26 cellular contexts compared by ENCODE assay signal in genomic region chr7:2476298-2476697, GRCh38. TPM values are rescaled to one million over a fixed set of nuclear protein-coding genes. Genes with fewer than 3 reads are reported as not detected.
DNase-seq lines count a peak whose midpoint lies in the region; ATAC-seq, FAIRE-seq and TF ChIP-seq lines count a peak whose summit lies in the region.
"Had no signal": no experiment of that assay in that cellular context is flagged by ENCODE, and none has a peak within 500 bp of the region (broad histone marks: within the 10 kb centered on the region; RNA-seq: fewer than 3 reads in every experiment).

GRIFIN (minus strand) TSS chr7:2476398; CDS start chr7:2476383, 15 bp downstream.

- peak within 1 kb of the TSS; percentile 67 for H3K27ac Mint-ChIP-seq in activated CD8-positive, alpha-beta T cell treated with anti-CD3 and anti-CD28 coated beads, Interleukin-2, amount 10 ng/mL, durations not matched to agents 7 days and 5 days
- no peak within 1 kb of the TSS for H3K27ac Mint-ChIP-seq in activated CD8-positive, alpha-beta T cell treated with anti-CD3 and anti-CD28 coated beads for 36 hours
- H3K27ac Mint-ChIP-seq: CD8-positive, alpha-beta memory T cell; GM23338 had no signal

- ATAC-seq in activated CD8-positive, alpha-beta T cell treated with anti-CD3 and anti-CD28 coated beads, Interleukin-2, amount 10 ng/mL, durations not matched to agents 7 days and 5 days = no peak
- ATAC-seq in activated CD8-positive, alpha-beta T cell treated with anti-CD3 and anti-CD28 coated beads for 36 hours = no peak
- ATAC-seq: Right ventricle myocardium inferior had no signal

- peaks cover 21% of the 10 kb centered on the region for H3K4me1 Mint-ChIP-seq in activated CD8-positive, alpha-beta T cell treated with anti-CD3 and anti-CD28 coated beads, Interleukin-2, amount 10 ng/mL, durations not matched to agents 7 days and 5 days (ENCODE audit: low read depth)
- no peaks in the 10 kb centered on the region for H3K4me1 Mint-ChIP-seq in activated CD8-positive, alpha-beta T cell treated with anti-CD3 and anti-CD28 coated beads for 36 hours (ENCODE audit: low read depth)

- H3K36me3 ChIP-seq in osteoblast (ENCODE audit: insufficient read depth, low read length) = no peaks in the 10 kb centered on the region
- H3K36me3 ChIP-seq: MG63, SJSA1 had no signal

- peaks cover 3% of the 10 kb centered on the region for H3K27me3 Mint-ChIP-seq in activated CD8-positive, alpha-beta T cell treated with anti-CD3 and anti-CD28 coated beads, Interleukin-2, amount 10 ng/mL, durations not matched to agents 7 days and 5 days (ENCODE audit: low read depth)
- H3K27me3 Mint-ChIP-seq in activated CD8-positive, alpha-beta T cell treated with anti-CD3 and anti-CD28 coated beads for 36 hours = no peaks in the 10 kb centered on the region

- no peak for DNase-seq in activated CD8-positive, alpha-beta T cell treated with anti-CD3 and anti-CD28 coated beads, Interleukin-2, amount 10 ng/mL, durations not matched to agents 7 days and 5 days
- DNase-seq in activated CD8-positive, alpha-beta T cell treated with anti-CD3 and anti-CD28 coated beads for 36 hours = no peak
- DNase-seq in NB4 (ENCODE audit: low read depth) = peak; percentile 11
- DNase-seq in iPS-NIHi11 (ENCODE audit: low spot score) = peak; percentile 14
- peak; percentile 51 for DNase-seq in osteoblast (ENCODE audit: insufficient read length, low spot score, missing footprints)
- DNase-seq in GM20000 (ENCODE audit: low spot score) = no peak
- DNase-seq in urothelium cell line (ENCODE audit: low spot score) = no peak
- DNase-seq in NCI-H2081 treated with DMSO at 0.1 percent for 48 hours (lab: John Stamatoyannopoulos, UW) = no peak
- DNase-seq: ACHN, Kasumi-1, MG63, NCI-H1092, NCI-H1436 treated with DMSO at 0.1 percent for 48 hours, NCI-H1930, NCI-H345, NCI-H526, OCI-M1 had no signal

- no peak within 1 kb of the TSS for H2AFZ ChIP-seq in osteoblast (ENCODE audit: low read length)
- H2AFZ ChIP-seq: GM23338 had no signal

- CTCF ChIA-PET in activated CD8-positive, alpha-beta T cell treated with anti-CD3 and anti-CD28 coated beads, Interleukin-2, amount 10 ng/mL, durations not matched to agents 7 days and 5 days (lab: Charles Lee) = no interaction called here
- CTCF ChIA-PET in activated CD8-positive, alpha-beta T cell treated with anti-CD3 and anti-CD28 coated beads for 36 hours (lab: Charles Lee) = no interaction called here

- peaks cover 14% of the 10 kb centered on the region for H3K4me1 ChIP-seq in osteoblast (ENCODE audit: insufficient read depth, low read length)

- H3K79me2 ChIP-seq in osteoblast (ENCODE audit: insufficient read depth, low read length) = no peaks in the 10 kb centered on the region

- H3K4me3 Mint-ChIP-seq in activated CD8-positive, alpha-beta T cell treated with anti-CD3 and anti-CD28 coated beads, Interleukin-2, amount 10 ng/mL, durations not matched to agents 7 days and 5 days = no peak within 1 kb of the TSS
- no peak within 1 kb of the TSS for H3K4me3 Mint-ChIP-seq in activated CD8-positive, alpha-beta T cell treated with anti-CD3 and anti-CD28 coated beads for 36 hours
- H3K4me3 Mint-ChIP-seq: GM23338 had no signal

- intact Hi-C loops in activated CD8-positive, alpha-beta T cell treated with anti-CD3 and anti-CD28 coated beads for 36 hours (cut with micrococcal nuclease) = loop anchor here (5.0 kb wide), 1 partner anchor 46 kb away; no protein-coding TSS in a partner anchor

- no peaks in the 10 kb centered on the region for H3K27me3 ChIP-seq in osteoblast (ENCODE audit: insufficient read depth, low read length)
- H3K27me3 ChIP-seq: MG63 had no signal

- TF ChIP-seq POLR2A in NB4 (IDR thresholded peaks at IDR 0.05; ENCODE audit: extremely low read depth, insufficient read length) = no peak

- H3K4me3 ChIP-seq in NB4 (ENCODE audit: low read depth, low read length) (no peak within 1 kb of the TSS), osteoblast (ENCODE audit: insufficient read depth, low read length) (no peak within 1 kb of the TSS)
- H3K4me3 ChIP-seq: GM23338, MG63, SJSA1 had no signal

- H3K27ac ChIP-seq in osteoblast (ENCODE audit: low read depth, low read length) = no peak within 1 kb of the TSS
- H3K27ac ChIP-seq: 22Rv1, SJSA1 had no signal

- TF ChIP-seq CTCF in activated CD8-positive, alpha-beta T cell treated with anti-CD3 and anti-CD28 coated beads for 36 hours (IDR thresholded peaks at IDR 0.05) = no peak
- TF ChIP-seq CTCF in NB4 (IDR thresholded peaks at IDR 0.05; ENCODE audit: low read depth, low read length) = no peak
- TF ChIP-seq CTCF in osteoblast (IDR thresholded peaks at IDR 0.05; ENCODE audit: extremely low read depth, low read depth, low read length) = no peak
- TF ChIP-seq CTCF in GM20000 (IDR thresholded peaks at IDR 0.05; ENCODE audit: extremely low read depth, missing control alignments) = no peak

- no peaks in the 10 kb centered on the region for H4K20me1 ChIP-seq in osteoblast (ENCODE audit: insufficient read depth, low read length)

- FAIRE-seq in urothelium cell line (lab: Jason Lieb, UNC) = no peak
- FAIRE-seq: G401.6, GM18507, RCC 7860 had no signal

- H3K4me2 ChIP-seq in osteoblast (ENCODE audit: insufficient read depth, low read length) = no peak within 1 kb of the TSS
- H3K4me2 ChIP-seq: GM23338 had no signal

- H3K9me3 Mint-ChIP-seq in activated CD8-positive, alpha-beta T cell treated with anti-CD3 and anti-CD28 coated beads, Interleukin-2, amount 10 ng/mL, durations not matched to agents 7 days and 5 days (ENCODE audit: insufficient read depth) = no peaks in the 10 kb centered on the region
- H3K9me3 Mint-ChIP-seq in activated CD8-positive, alpha-beta T cell treated with anti-CD3 and anti-CD28 coated beads for 36 hours = no peaks in the 10 kb centered on the region
- H3K9me3 Mint-ChIP-seq: CD8-positive, alpha-beta memory T cell; GM23338 had no signal

- POLR2A ChIA-PET in activated CD8-positive, alpha-beta T cell treated with anti-CD3 and anti-CD28 coated beads, Interleukin-2, amount 10 ng/mL, durations not matched to agents 7 days and 5 days (lab: Charles Lee) = no interaction called here
- POLR2A ChIA-PET in activated CD8-positive, alpha-beta T cell treated with anti-CD3 and anti-CD28 coated beads for 36 hours (lab: Charles Lee) = no interaction called here

- H3K36me3 Mint-ChIP-seq in activated CD8-positive, alpha-beta T cell treated with anti-CD3 and anti-CD28 coated beads, Interleukin-2, amount 10 ng/mL, durations not matched to agents 7 days and 5 days (ENCODE audit: low read depth) = no peaks in the 10 kb centered on the region
- H3K36me3 Mint-ChIP-seq in activated CD8-positive, alpha-beta T cell treated with anti-CD3 and anti-CD28 coated beads for 36 hours (ENCODE audit: low read depth) = no peaks in the 10 kb centered on the region
- H3K36me3 Mint-ChIP-seq: CD8-positive, alpha-beta memory T cell had no signal

- H3K9me3 ChIP-seq in osteoblast (ENCODE audit: low read depth, low read length) = no peaks in the 10 kb centered on the region
- H3K9me3 ChIP-seq: MG63 had no signal

RNA-seq across cellular contexts. Expression of gene GRIFIN, which starts in this region (rescaled TPM):
- total RNA-seq in activated CD8-positive, alpha-beta T cell treated with anti-CD3 and anti-CD28 coated beads, Interleukin-2, amount 10 ng/mL, durations not matched to agents 7 days and 5 days = not detected
- not detected for total RNA-seq in activated CD8-positive, alpha-beta T cell treated with anti-CD3 and anti-CD28 coated beads for 36 hours
- total RNA-seq in osteoblast = not detected in 2 replicates
- total RNA-seq: CD8-positive, alpha-beta memory T cell; Daoy; GM23338; Right ventricle myocardium inferior; SJSA1 had no signal

Comparison
In these comparisons a context has a peak if more than half of its experiments do, and no peak if none do; other contexts are left out.
1. Peak in DNase-seq in osteoblast; RNA of the gene not detected or under 1 TPM.
2. DNase-seq: peak in NB4 (single experiment) and iPS-NIHi11 (single experiment); none in activated CD8-positive, alpha-beta T cell treated with anti-CD3 and anti-CD28 coated beads, Interleukin-2, amount 10 ng/mL, durations not matched to agents 7 days and 5 days (single experiment), activated CD8-positive, alpha-beta T cell treated with anti-CD3 and anti-CD28 coated beads for 36 hours (single experiment), GM20000 (single experiment), urothelium cell line (single experiment) and NCI-H2081 treated with DMSO at 0.1 percent for 48 hours (single experiment).